In the genomic region with DNA sequence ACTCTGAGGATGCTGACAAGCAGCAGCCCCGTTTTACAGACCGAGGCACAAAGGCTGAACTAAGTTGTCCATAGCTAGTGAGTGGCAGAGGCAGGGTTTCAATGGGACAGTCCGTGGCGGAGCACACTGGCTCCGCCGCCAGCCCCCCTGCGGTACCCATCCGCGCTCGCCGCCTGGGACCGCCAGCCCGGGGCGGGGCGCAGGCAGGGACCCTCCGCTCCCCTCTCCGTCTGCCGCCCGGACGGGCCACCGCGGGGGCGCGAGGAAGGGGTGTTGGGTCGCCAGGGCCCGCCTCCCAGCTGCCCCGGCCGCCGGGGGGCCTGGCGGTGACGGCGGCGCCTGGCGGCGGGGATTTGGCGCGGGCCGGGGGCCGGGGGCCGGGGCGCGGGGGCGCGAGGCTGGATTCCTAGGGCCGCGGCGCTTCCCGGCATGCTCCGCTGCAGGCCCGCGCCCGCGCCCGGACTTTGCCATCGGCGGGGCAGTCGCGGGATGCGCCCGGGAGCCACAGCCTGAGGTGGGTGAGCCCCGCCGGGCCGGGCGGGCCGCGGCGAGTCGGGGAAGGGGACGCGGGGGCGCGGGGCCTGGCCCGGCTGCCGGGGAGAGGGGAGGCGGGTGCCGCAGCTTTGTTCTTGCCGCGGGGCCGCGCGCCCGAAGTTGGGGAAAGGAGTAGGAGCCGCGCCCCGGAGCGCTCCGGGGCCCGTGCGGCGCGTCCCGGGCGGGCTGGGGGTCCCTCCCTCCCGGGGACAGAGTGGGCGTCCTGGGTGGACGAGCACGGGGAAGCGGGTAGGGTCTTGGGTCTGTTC, we compare ENCODE assay signal across 8 cellular contexts. TPM values are rescaled to one million over a fixed set of nuclear protein-coding genes. Genes with fewer than 3 reads are reported as not detected.
A peak's percentile ranks its signal among the peaks of the same experiment; 100 is the strongest.
DNase-seq lines count a peak whose midpoint lies in the region; ATAC-seq and TF ChIP-seq lines count a peak whose summit lies in the region.

A gene with protein sequence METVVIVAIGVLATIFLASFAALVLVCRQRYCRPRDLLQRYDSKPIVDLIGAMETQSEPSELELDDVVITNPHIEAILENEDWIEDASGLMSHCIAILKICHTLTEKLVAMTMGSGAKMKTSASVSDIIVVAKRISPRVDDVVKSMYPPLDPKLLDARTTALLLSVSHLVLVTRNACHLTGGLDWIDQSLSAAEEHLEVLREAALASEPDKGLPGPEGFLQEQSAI (plus strand): TSS at position 430 of the 803 bp plus-strand sequence. CDS start 3,376 bp downstream, outside the sequence.

- ATAC-seq in gastrocnemius medialis: peak; percentile 27 to 30
- no peak for ATAC-seq in GM19452 (IDR thresholded peaks at IDR 0.05; ENCODE audit: unreplicated experiment)
- no peak for ATAC-seq in HG03139 (IDR thresholded peaks at IDR 0.05; ENCODE audit: unreplicated experiment)

- H3K27ac Mint-ChIP-seq in Calu3 (ENCODE audit: unreplicated experiment): no peak within 1 kb of the TSS

- H3K4me3 ChIP-seq in KMS-11 (IDR thresholded peaks at IDR 0.05; ENCODE audit: insufficient read depth, low read depth, low read length) (no peak within 1 kb of the TSS), gastrocnemius medialis (peak within 1 kb of the TSS; percentile 50 to 61 (median 50))

- intact Hi-C loops in Calu3 (cut with micrococcal nuclease; ENCODE audit: unreplicated experiment): no loop called here
- intact Hi-C loops in gastrocnemius medialis (cut with DNase I; ENCODE audit: low total_unique reads): no loop called here

- CTCF ChIA-PET in Calu3 (lab: Charles Lee): interaction anchor here (1.6 kb wide), 1 partner anchor 9 kb away, joined by 6 read pairs; no protein-coding TSS in a partner anchor

- H3K36me3 Mint-ChIP-seq in Calu3 (ENCODE audit: insufficient read depth, unreplicated experiment): no peaks in the 10 kb centered on the region

- H3K27ac ChIP-seq in KMS-11 (no peak within 1 kb of the TSS), caudate nucleus (ENCODE audit: low read depth, low read length) (peak within 1 kb of the TSS; percentile 89), gastrocnemius medialis (no peak within 1 kb of the TSS)

- H3K4me1 ChIP-seq in KMS-11 (ENCODE audit: low read depth, poor library complexity, severe bottlenecking) (no peaks in the 10 kb centered on the region), gastrocnemius medialis (peaks cover 0 to 5% of the 10 kb centered on the region in 2 donors)

- H2AFZ ChIP-seq in KMS-11 (ENCODE audit: low read depth): peak within 1 kb of the TSS; percentile 17; the same call in 1 of the 2 replicates

- no peak within 1 kb of the TSS for H3K9ac ChIP-seq in KMS-11

- no peaks in the 10 kb centered on the region for H3K4me1 Mint-ChIP-seq in Calu3 (ENCODE audit: low read depth, unreplicated experiment)

- in situ Hi-C loops in gastrocnemius medialis (cut with MboI; ENCODE audit: low sequenced_read_pairs in 4 of 4): no loop called here

- no peak for TF ChIP-seq POLR2A in gastrocnemius medialis (IDR thresholded peaks at IDR 0.05)

- DNase-seq in Calu3 (peak; percentile 30), caudate nucleus (lab: John Stamatoyannopoulos, UW) (peak in 51 of 61 donors; percentile 15 to 79 (median 56)), iris pigment epithelial cell (ENCODE audit: low read depth) (peak; percentile 35), gastrocnemius medialis (no peak), HK-2 (ENCODE audit: unreplicated experiment) (no peak)

- H3K27me3 ChIP-seq in KMS-11 (ENCODE audit: insufficient read depth, low read depth): peaks cover 6% of the 10 kb centered on the region; the same call in 1 of the 2 replicates
- peaks cover 24 to 44% (median 25%) of the 10 kb centered on the region in 3 donors for H3K27me3 ChIP-seq in gastrocnemius medialis

- peaks cover 7% of the 10 kb centered on the region for H3K27me3 Mint-ChIP-seq in Calu3 (ENCODE audit: unreplicated experiment)

- H3K9me3 Mint-ChIP-seq in Calu3 (ENCODE audit: low read depth, unreplicated experiment): no peaks in the 10 kb centered on the region

- no peaks in the 10 kb centered on the region for H4K20me1 ChIP-seq in KMS-11 (ENCODE audit: insufficient read depth)

- no TSS peak for BruUV-seq in Calu3 (replicated peaks; lab: Mats Ljungman, UMichigan)

- H3K4me2 ChIP-seq in KMS-11: no peak within 1 kb of the TSS; the same call in 1 of the 2 replicates

- no peak for TF ChIP-seq CTCF in Calu3 (IDR thresholded peaks at IDR 0.05; ENCODE audit: unreplicated experiment)
- TF ChIP-seq CTCF in KMS-11 (conservative IDR thresholded peaks at IDR 0.05; ENCODE audit: low read depth, low read length): no peak
- TF ChIP-seq CTCF in gastrocnemius medialis (IDR thresholded peaks at IDR 0.05 in 4 of 5, conservative IDR thresholded peaks at IDR 0.05 in 1 of 5): no peak

- no peak within 1 kb of the TSS for H3K4me3 Mint-ChIP-seq in Calu3 (ENCODE audit: low read depth, unreplicated experiment)

- H3K36me3 ChIP-seq in KMS-11 (ENCODE audit: insufficient read depth) (no peaks in the 10 kb centered on the region), gastrocnemius medialis (no peaks in the 10 kb centered on the region)

- no peaks in the 10 kb centered on the region for H3K79me2 ChIP-seq in KMS-11 (ENCODE audit: insufficient read depth, low read depth)

- H3K9me3 ChIP-seq in gastrocnemius medialis: no peaks in the 10 kb centered on the region

RNA-seq across cellular contexts. Expression of the gene that starts here (rescaled TPM):
- total RNA-seq in Calu3 (2022) (1.9 and 2.1 TPM in 2 replicates), gastrocnemius medialis (1 to 10 TPM; 1.7 to 8.0 (median 6.7) TPM)

Comparison
In these comparisons a context has a peak if more than half of its experiments do, and no peak if none do; other contexts are left out.
1. DNase-seq: peak in Calu3 (single experiment), caudate nucleus (51 of 61) and iris pigment epithelial cell (single experiment); none in gastrocnemius medialis (0 of 2) and HK-2 (single experiment).
2. ATAC-seq: peak in gastrocnemius medialis (2 of 2); none in GM19452 (single experiment) and HG03139 (single experiment).